Comparison of ENCODE assay signal across 12 cellular contexts in genomic region chr17:1607971-1608320, GRCh38. TPM values are rescaled to one million over a fixed set of nuclear protein-coding genes. Genes with fewer than 3 reads are reported as not detected.
DNase-seq lines count a peak whose midpoint lies in the region; ATAC-seq and TF ChIP-seq lines count a peak whose summit lies in the region.
"Had no signal": no experiment of that assay in that cellular context is flagged by ENCODE, and none has a peak within 500 bp of the region (broad histone marks: within the 10 kb centered on the region; RNA-seq: fewer than 3 reads in every experiment).

No MANE protein-coding gene starts in this region.

- peak overlapping the region; percentile 62 for H3K4me3 Mint-ChIP-seq in activated T-helper 17 cell treated with anti-CD3 and anti-CD28 coated beads, Interleukin-2, amount 50 U/mL, for 72 hours
- H3K4me3 Mint-ChIP-seq: neural crest cell had no signal

- no peak overlapping the region for H2BK5ac ChIP-seq in mesenchymal stem cell (ENCODE audit: low read depth, low read length, poor library complexity, severe bottlenecking)

- H3K18ac ChIP-seq in mesenchymal stem cell (ENCODE audit: low read depth in 1 of 2, low read length in 2 of 2), result no peak overlapping the region

- H3K9me3 ChIP-seq in mesenchymal stem cell (ENCODE audit: control insufficient read depth, low read length), result no peaks in the 10 kb centered on the region
- H3K9me3 ChIP-seq in thyroid gland, result no peaks in the 10 kb centered on the region

- H3K36me3 ChIP-seq in mesenchymal stem cell (ENCODE audit: control insufficient read depth in 1 of 2, insufficient read depth in 2 of 2, low read depth in 1 of 2, low read length in 2 of 2) (peaks cover 4 to 19% of the 10 kb centered on the region in 2 experiments), thyroid gland (no peaks in the 10 kb centered on the region)

- no peak overlapping the region for H2BK15ac ChIP-seq in mesenchymal stem cell (ENCODE audit: low read depth, poor library complexity, severe bottlenecking)

- DNase-seq in Right ventricle myocardium inferior (ENCODE audit: missing footprints), result peak; percentile 20
- no peak for DNase-seq in left ventricle myocardium superior
- DNase-seq in mesenchymal stem cell, result peak; percentile 83
- no peak for DNase-seq in thyroid gland
- no peak for DNase-seq in GM10248 (ENCODE audit: extremely low spot score)
- no peak for DNase-seq in superior temporal gyrus (ENCODE audit: extremely low spot score)
- DNase-seq: DMS79 treated with DMSO at 0.1 percent for 48 hours, NCI-H1417, NCI-H446 treated with DMSO at 0.1 percent for 48 hours had no signal

- WGBS in mesenchymal stem cell, result 30% methylated on average over 5 of the region's 5 CpGs
- WGBS in thyroid gland, 2 donors, result 95 to 98% methylated on average over 5 of the region's 5 CpGs

- H2AK5ac ChIP-seq in mesenchymal stem cell (ENCODE audit: low read length, severe bottlenecking), result no peak overlapping the region

- no peaks in the 10 kb centered on the region for H3K36me3 Mint-ChIP-seq in activated T-helper 17 cell treated with anti-CD3 and anti-CD28 coated beads, Interleukin-2, amount 50 U/mL, for 72 hours (ENCODE audit: low read depth)

- no peak overlapping the region for H2BK120ac ChIP-seq in mesenchymal stem cell (ENCODE audit: low read depth, low read length)

- CTCF ChIA-PET in GM10248 (lab: Yijun Ruan, JAX), result interaction anchor here (0.9 to 4.0 kb wide), 10 partner anchors 10 to 40 kb away, joined by 3 to 34 read pairs (median 4); partner anchors contain the start of gene SLC43A2

- H3K14ac ChIP-seq in mesenchymal stem cell (ENCODE audit: low read length in 2 of 2), result no peak overlapping the region

- no peak overlapping the region for H2BK12ac ChIP-seq in mesenchymal stem cell (ENCODE audit: low read length in 2 of 2)

- no peak overlapping the region for H3K9ac ChIP-seq in mesenchymal stem cell (ENCODE audit: low read length)

- ATAC-seq in Right ventricle myocardium inferior (no peak), left ventricle myocardium superior (no peak), HG03280 (IDR thresholded peaks at IDR 0.05; ENCODE audit: unreplicated experiment) (no peak)
- peak; percentile 11 for ATAC-seq in activated T-helper 17 cell treated with anti-CD3 and anti-CD28 coated beads, Interleukin-2, amount 50 U/mL, for 72 hours (replicated peaks)

- no peaks in the 10 kb centered on the region for H3K9me3 Mint-ChIP-seq in activated T-helper 17 cell treated with anti-CD3 and anti-CD28 coated beads, Interleukin-2, amount 50 U/mL, for 72 hours
- H3K9me3 Mint-ChIP-seq: neural crest cell had no signal

- TF ChIP-seq CTCF in thyroid gland (IDR thresholded peaks at IDR 0.05), result no peak
- no peak for TF ChIP-seq CTCF in GM10248 (IDR thresholded peaks at IDR 0.05; ENCODE audit: control extremely low read depth, extremely low read depth, low read depth, missing control alignments)

- no peak for TF ChIP-seq POLR2A in thyroid gland (IDR thresholded peaks at IDR 0.05)

- H3K27ac Mint-ChIP-seq in activated T-helper 17 cell treated with anti-CD3 and anti-CD28 coated beads, Interleukin-2, amount 50 U/mL, for 72 hours, result peak overlapping the region; percentile 88

- no peak overlapping the region for H3K4me2 ChIP-seq in mesenchymal stem cell (ENCODE audit: low read length, poor library complexity, severe bottlenecking)

- H4K8ac ChIP-seq in mesenchymal stem cell (ENCODE audit: low read length), result peak overlapping the region; percentile 69

- H3K27ac ChIP-seq in mesenchymal stem cell (ENCODE audit: low read length, poor library complexity, severe bottlenecking) (no peak overlapping the region), thyroid gland (peak overlapping the region in 2 of 3 donors; percentile 49 to 87)

- no peaks in the 10 kb centered on the region for H3K27me3 Mint-ChIP-seq in activated T-helper 17 cell treated with anti-CD3 and anti-CD28 coated beads, Interleukin-2, amount 50 U/mL, for 72 hours

- H3K4me1 ChIP-seq in mesenchymal stem cell (ENCODE audit: control insufficient read depth, insufficient read depth, low read depth, low read length) (peaks cover 11% of the 10 kb centered on the region), thyroid gland (peaks cover 46 to 64% of the 10 kb centered on the region in 2 donors)

- H3K4me1 Mint-ChIP-seq in activated T-helper 17 cell treated with anti-CD3 and anti-CD28 coated beads, Interleukin-2, amount 50 U/mL, for 72 hours, result no peaks in the 10 kb centered on the region

- POLR2A ChIA-PET in GM10248 (lab: Yijun Ruan, JAX), result interaction anchor here (0.7 to 1.3 kb wide), 4 partner anchors 19 to 91 kb away, joined by 3 to 9 read pairs (median 4); partner anchors contain the start of gene INPP5K

- no peak overlapping the region for H3K23ac ChIP-seq in mesenchymal stem cell (ENCODE audit: low read length in 2 of 2)

- no peaks in the 10 kb centered on the region for H3K79me1 ChIP-seq in mesenchymal stem cell (replicated peaks; ENCODE audit: low read length, poor library complexity, severe bottlenecking)

- no peak overlapping the region for H3K4ac ChIP-seq in mesenchymal stem cell (ENCODE audit: low read depth in 1 of 2, low read length in 2 of 2)

- no peak overlapping the region for H3K4me3 ChIP-seq in mesenchymal stem cell (ENCODE audit: insufficient read depth in 1 of 2, low read depth in 1 of 2, low read length in 2 of 2)
- no peak overlapping the region for H3K4me3 ChIP-seq in thyroid gland (replicated peaks in 1 of 3)

- H4K91ac ChIP-seq in mesenchymal stem cell (ENCODE audit: low read length), result no peak overlapping the region

- H3K27me3 ChIP-seq in mesenchymal stem cell (ENCODE audit: control insufficient read depth in 1 of 2, insufficient read depth in 1 of 2, low read length in 2 of 2) (no peaks in the 10 kb centered on the region), thyroid gland (no peaks in the 10 kb centered on the region)

- intact Hi-C loops in Right ventricle myocardium inferior (cut with DNase I) (no loop called here), left ventricle myocardium superior (cut with micrococcal nuclease) (no loop called here), thyroid gland (cut with DNase I) (no loop called here)

- no peak overlapping the region for H2AFZ ChIP-seq in mesenchymal stem cell (ENCODE audit: low read depth, low read length)

RNA-seq across cellular contexts. Expression of gene SLC43A2, which starts 20.7 kb away (rescaled TPM):
- 5.5 TPM for total RNA-seq in Right ventricle myocardium inferior
- 3.1 TPM for total RNA-seq in left ventricle myocardium superior
- total RNA-seq in activated T-helper 17 cell treated with anti-CD3 and anti-CD28 coated beads, Interleukin-2, amount 50 U/mL, for 72 hours, result 1 to 10 TPM in 1 of 2 donors, under 1 TPM in 1; 0.52 to 1.6 TPM
- polyA plus RNA-seq in mesenchymal stem cell (2013, experiment 1 of 2), result 14.0 TPM
- polyA plus RNA-seq in mesenchymal stem cell (2013, experiment 2 of 2), result 13.3 TPM
- total RNA-seq in thyroid gland, result 10 to 100 TPM; 17.5 to 28.2 (median 23.9) TPM

RNA-seq across cellular contexts. Expression of gene SCARF1, which starts 37.6 kb away (rescaled TPM):
- total RNA-seq in Right ventricle myocardium inferior, result 12.4 TPM
- total RNA-seq in left ventricle myocardium superior, result 13.1 TPM
- total RNA-seq in activated T-helper 17 cell treated with anti-CD3 and anti-CD28 coated beads, Interleukin-2, amount 50 U/mL, for 72 hours, result 1 to 10 TPM; 2.5 to 5.7 TPM
- polyA plus RNA-seq in mesenchymal stem cell (2013, experiment 1 of 2), result 3.0 TPM
- polyA plus RNA-seq in mesenchymal stem cell (2013, experiment 2 of 2), result 3.3 TPM
- total RNA-seq in thyroid gland, result 10 to 100 TPM; 31.6 to 52.0 (median 35.5) TPM

RNA-seq across cellular contexts. Expression of gene RILP, which starts 41.7 kb away (rescaled TPM):
- total RNA-seq in Right ventricle myocardium inferior (73.0 TPM), left ventricle myocardium superior (81.4 TPM), thyroid gland (100 to 1,000 TPM in 3 of 4 donors, 10 to 100 TPM in 1; 67.5 to 140 (median 124) TPM)
- total RNA-seq in activated T-helper 17 cell treated with anti-CD3 and anti-CD28 coated beads, Interleukin-2, amount 50 U/mL, for 72 hours, result 1 to 10 TPM; 2.4 to 6.1 TPM
- 10.4 TPM for polyA plus RNA-seq in mesenchymal stem cell (2013, experiment 1 of 2)
- polyA plus RNA-seq in mesenchymal stem cell (2013, experiment 2 of 2), result 10.6 TPM

RNA-seq across cellular contexts. Expression of gene PITPNA, which starts 45.4 kb away (rescaled TPM):
- total RNA-seq in Right ventricle myocardium inferior (52.9 TPM), left ventricle myocardium superior (52.6 TPM), thyroid gland (10 to 100 TPM; 49.9 to 64.7 (median 54.2) TPM)
- 10 to 100 TPM; 28.8 to 45.0 TPM for total RNA-seq in activated T-helper 17 cell treated with anti-CD3 and anti-CD28 coated beads, Interleukin-2, amount 50 U/mL, for 72 hours
- polyA plus RNA-seq in mesenchymal stem cell (2013, experiment 1 of 2), result 71.7 TPM
- polyA plus RNA-seq in mesenchymal stem cell (2013, experiment 2 of 2), result 78.4 TPM

Comparison
In these comparisons a context has a peak if more than half of its experiments do, and no peak if none do; other contexts are left out.
1. DNase-seq: peak in Right ventricle myocardium inferior (single experiment) and mesenchymal stem cell (single experiment); none in left ventricle myocardium superior (single experiment), thyroid gland (0 of 2), GM10248 (single experiment) and superior temporal gyrus (single experiment).
2. RNA of gene RILP, which starts 41.7 kb away (total RNA-seq): 67.5 to 140 TPM in thyroid gland, 81.4 TPM in left ventricle myocardium superior (single experiment) and 73.0 TPM in Right ventricle myocardium inferior (single experiment); 2.4 to 6.1 TPM in activated T-helper 17 cell treated with anti-CD3 and anti-CD28 coated beads, Interleukin-2, amount 50 U/mL, for 72 hours; every median in the first group is over 4 times any median in the second.